Comparison of ENCODE assay signal across 8 cellular contexts in the genomic region with DNA sequence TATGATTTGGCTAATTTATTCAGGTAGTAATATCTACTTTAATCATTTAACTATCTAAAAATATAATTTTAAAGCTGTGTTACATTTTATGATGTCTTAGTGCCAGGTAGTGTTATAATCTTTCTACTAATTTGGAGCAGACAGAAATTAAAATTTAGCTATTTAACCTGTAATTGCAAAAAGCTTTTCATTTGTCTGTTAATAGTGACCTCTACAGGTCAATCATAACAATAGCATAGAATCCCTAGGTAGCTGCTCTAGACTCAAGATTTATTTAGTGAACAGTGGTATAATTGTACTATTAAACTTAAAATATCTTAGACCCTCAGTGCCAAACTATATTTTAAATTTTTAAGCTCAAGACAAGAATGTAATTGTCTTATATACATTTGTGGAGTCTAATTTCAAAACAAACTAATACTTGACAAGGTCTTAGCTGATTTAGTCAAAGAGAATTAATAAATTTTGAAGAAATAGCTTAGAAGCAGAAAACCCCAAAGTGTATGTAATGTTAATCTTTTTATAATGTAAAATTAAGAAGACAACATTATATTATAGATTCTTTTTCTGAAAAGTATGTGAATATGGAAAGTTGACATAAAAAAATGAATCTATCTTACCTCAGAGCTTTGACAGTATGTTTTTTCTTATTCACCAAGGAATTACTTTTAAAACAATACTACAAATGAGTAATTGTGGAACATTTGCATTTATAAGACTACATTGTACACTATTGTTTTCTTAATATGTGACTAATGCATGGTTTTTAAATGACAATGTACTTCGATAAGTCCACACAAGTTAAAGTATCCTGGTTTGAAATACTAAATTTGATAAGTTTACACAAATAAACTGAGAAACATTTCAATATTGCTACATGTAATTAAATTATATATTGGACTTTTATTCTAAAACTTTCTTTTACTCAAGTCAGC.
DNase-seq lines count a peak whose midpoint lies in the region; ATAC-seq and TF ChIP-seq lines count a peak whose summit lies in the region.

No MANE protein-coding gene starts in this region.

- H3K14ac ChIP-seq in H9 (ENCODE audit: insufficient read depth, low read length): no peak overlapping the region

- ATAC-seq in HG03108 (IDR thresholded peaks at IDR 0.05; ENCODE audit: unreplicated experiment) (no peak), HG03025 (IDR thresholded peaks at IDR 0.05; ENCODE audit: low FRiP score, unreplicated experiment) (no peak)

- H3K4me1 ChIP-seq in H9 (ENCODE audit: insufficient read depth, low read length): no peaks in the 10 kb centered on the region; the same call in 1 of the 2 replicates

- no peaks in the 10 kb centered on the region for H3K79me2 ChIP-seq in H9 (ENCODE audit: insufficient read depth, low read length)

- no peak overlapping the region for H3K56ac ChIP-seq in H9 (ENCODE audit: insufficient read length, low read depth, low read length)

- no peak overlapping the region for H3K18ac ChIP-seq in H9 (ENCODE audit: insufficient read length, low read depth, low read length)

- no peaks in the 10 kb centered on the region for H3K27me3 Mint-ChIP-seq in H9 (ENCODE audit: low read depth)

- no peak overlapping the region for H3K4me3 Mint-ChIP-seq in H9

- H4K8ac ChIP-seq in H9 (replicated peaks; ENCODE audit: insufficient read length, low read depth, low read length): no peak overlapping the region

- TF ChIP-seq CTCF in H9 (conservative IDR thresholded peaks at IDR 0.05): peak; percentile 82

- H3K79me1 ChIP-seq in H9 (ENCODE audit: insufficient read depth, low read depth, low read length, poor library complexity, severe bottlenecking): no peaks in the 10 kb centered on the region

- no peak overlapping the region for H2AK5ac ChIP-seq in H9 (ENCODE audit: insufficient read length, low read length)

- H2AFZ ChIP-seq in H9 (ENCODE audit: low read length): no peak overlapping the region

- DNase-seq in GM03348 (ENCODE audit: low spot score) (peak; percentile 44), H9 (no peak), NCI-H748 (lab: John Stamatoyannopoulos, UW; ENCODE audit: unreplicated experiment) (peak; percentile 27), epithelial cell of prostate (ENCODE audit: low read depth, low spot score) (no peak), superior temporal gyrus (ENCODE audit: extremely low spot score) (peak; percentile 64), foreskin melanocyte (no peak)

- H3K36me3 Mint-ChIP-seq in H9 (ENCODE audit: insufficient read depth in 1 of 3, low read depth in 3 of 3): no peaks in the 10 kb centered on the region

- no peak overlapping the region for H4K5ac ChIP-seq in H9 (ENCODE audit: insufficient read length, low read depth, low read length)

- no peak overlapping the region for H3K4ac ChIP-seq in H9 (ENCODE audit: low read depth, low read length)

- H4K91ac ChIP-seq in H9 (ENCODE audit: insufficient read length, low read depth, low read length): no peak overlapping the region

- H3K9me3 Mint-ChIP-seq in H9: no peaks in the 10 kb centered on the region

- H3K27ac ChIP-seq in H9 (ENCODE audit: insufficient read length, low read depth, low read length): no peak overlapping the region
- H3K27ac ChIP-seq in epithelial cell of prostate: peak overlapping the region; percentile 11

- no peak overlapping the region for H2BK15ac ChIP-seq in H9 (ENCODE audit: low read depth, low read length)

- no peaks in the 10 kb centered on the region for H3K27me3 ChIP-seq in H9 (ENCODE audit: insufficient read depth, low read length)

- no peak overlapping the region for H3T11ph ChIP-seq in H9 (ENCODE audit: low read length)

- no peak overlapping the region for H2BK5ac ChIP-seq in H9 (ENCODE audit: insufficient read length, low read length)

- H2BK20ac ChIP-seq in H9 (ENCODE audit: low read depth, low read length, poor library complexity, severe bottlenecking): no peak overlapping the region

- H3K9me3 ChIP-seq in H9 (ENCODE audit: control insufficient read depth, low read depth, low read length): no peaks in the 10 kb centered on the region

- no CpG with 5 or more reads among the region's 1 CpG for WGBS in H9 (ENCODE audit: extremely low coverage, insufficient read length, low lambda C conversion rate)

- no peak overlapping the region for H2BK12ac ChIP-seq in H9 (ENCODE audit: insufficient read length, low read depth, low read length)

- H4K20me1 ChIP-seq in H9 (ENCODE audit: control insufficient read depth, insufficient read depth, insufficient read length): no peaks in the 10 kb centered on the region

- no peaks in the 10 kb centered on the region for H3K23me2 ChIP-seq in H9 (ENCODE audit: insufficient read length, low read depth, low read length, poor library complexity, severe bottlenecking)

- no peak overlapping the region for H3K4me2 ChIP-seq in H9 (ENCODE audit: insufficient read depth, insufficient read length, low read length)

- no peak overlapping the region for H3K27ac Mint-ChIP-seq in H9

- no peak overlapping the region for H2BK120ac ChIP-seq in H9 (ENCODE audit: low read depth, low read length, poor library complexity, severe bottlenecking)

- peaks cover 8 to 9% of the 10 kb centered on the region in 2 experiments for H3K4me1 Mint-ChIP-seq in H9

- H3K23ac ChIP-seq in H9 (ENCODE audit: insufficient read length, low read depth, low read length): no peak overlapping the region

- no peak overlapping the region for H3K9ac ChIP-seq in H9 (ENCODE audit: extremely low read depth, insufficient read length, low read length)

Comparison
In these comparisons a context has a peak if more than half of its experiments do, and no peak if none do; other contexts are left out.
1. DNase-seq: peak in GM03348 (single experiment), NCI-H748 (single experiment) and superior temporal gyrus (single experiment); none in H9 (single experiment), epithelial cell of prostate (single experiment) and foreskin melanocyte (single experiment).